24 cellular contexts compared by ENCODE assay signal in the genomic region with DNA sequence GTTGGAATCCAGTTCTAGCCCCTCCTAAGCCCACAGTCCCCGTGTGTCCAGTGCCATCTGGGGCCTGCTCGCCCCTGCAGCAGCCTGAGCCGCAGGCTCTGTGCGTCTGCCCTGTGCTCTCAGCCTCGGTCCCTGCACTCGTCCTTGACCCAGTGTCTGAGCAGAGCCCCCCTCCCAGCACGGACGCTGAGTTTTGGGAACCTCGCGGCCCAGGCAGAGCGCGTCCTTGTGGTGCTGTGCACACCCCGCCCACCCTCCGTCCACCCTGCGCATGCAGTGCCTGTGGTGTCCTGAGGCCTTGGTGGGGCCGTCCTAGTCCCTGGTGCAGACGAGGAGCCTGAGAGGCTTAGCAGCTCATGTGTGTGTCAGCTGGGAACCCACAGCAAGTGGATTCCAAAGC. TPM values are rescaled to one million over a fixed set of nuclear protein-coding genes. Genes with fewer than 3 reads are reported as not detected.
DNase-seq lines count a peak whose midpoint lies in the region; ATAC-seq and TF ChIP-seq lines count a peak whose summit lies in the region.
"Had no signal": no experiment of that assay in that cellular context is flagged by ENCODE, and none has a peak within 500 bp of the region (broad histone marks: within the 10 kb centered on the region; RNA-seq: fewer than 3 reads in every experiment).

No MANE protein-coding gene starts in this region.

- H3K4ac ChIP-seq in neuronal stem cell (ENCODE audit: low read length), result no peak overlapping the region

- H2BK12ac ChIP-seq in neuronal stem cell (ENCODE audit: low read length), result peak overlapping the region; percentile 97

- ATAC-seq in HG02642 (IDR thresholded peaks at IDR 0.05; ENCODE audit: poor library complexity, unreplicated experiment), result no peak
- ATAC-seq: PC-3 had no signal

- no peak overlapping the region for H3K18ac ChIP-seq in neuronal stem cell (ENCODE audit: low read length)

- H3K9me3 ChIP-seq in HUES6 (ENCODE audit: control insufficient read depth, insufficient read depth, low read depth, low read length) (peaks cover 7% of the 10 kb centered on the region; the same call in 1 of the 2 replicates), adrenal gland (replicated peaks in 1 of 3) (no peaks in the 10 kb centered on the region), neuronal stem cell (replicated peaks in 1 of 2; ENCODE audit: control insufficient read depth in 2 of 2, insufficient read depth in 1 of 2, low read depth in 1 of 2, low read length in 2 of 2) (peaks cover 5 to 14% of the 10 kb centered on the region in 2 donors), skeletal muscle tissue (ENCODE audit: control insufficient read depth in 3 of 3, low read length in 3 of 3) (no peaks in the 10 kb centered on the region)
- H3K9me3 ChIP-seq: BE2C, SK-N-SH had no signal

- H3K4me1 ChIP-seq in HUES6 (ENCODE audit: control insufficient read depth, insufficient read depth, low read length), result no peaks in the 10 kb centered on the region
- H3K4me1 ChIP-seq in adrenal gland (replicated peaks in 1 of 2), result peaks cover 0 to 14% of the 10 kb centered on the region in 2 donors
- no peaks in the 10 kb centered on the region for H3K4me1 ChIP-seq in neuronal stem cell (ENCODE audit: control insufficient read depth in 2 of 2, insufficient read depth in 1 of 2, low read depth in 1 of 2, low read length in 2 of 2)
- H3K4me1 ChIP-seq in skeletal muscle tissue (ENCODE audit: control insufficient read depth in 3 of 3, insufficient read depth in 3 of 3, low read length in 3 of 3), result peaks cover 10 to 39% (median 17%) of the 10 kb centered on the region in 3 donors
- H3K4me1 ChIP-seq: BE2C had no signal

- peak overlapping the region; percentile 17 for H3K14ac ChIP-seq in neuronal stem cell (ENCODE audit: low read length)

- intact Hi-C loops in adrenal gland (cut with DNase I) (no loop called here), lower leg skin (cut with DNase I; ENCODE audit: low total_unique reads) (no loop called here)

- no peaks in the 10 kb centered on the region for H3K79me1 ChIP-seq in neuronal stem cell (ENCODE audit: low read depth, low read length)

- no peak overlapping the region for H3K9ac ChIP-seq in HUES6 (ENCODE audit: low read length)
- no peak overlapping the region for H3K9ac ChIP-seq in neuronal stem cell (ENCODE audit: low read depth, low read length, poor library complexity)
- no peak overlapping the region for H3K9ac ChIP-seq in skeletal muscle tissue (ENCODE audit: low read depth in 1 of 3, low read length in 3 of 3)
- H3K9ac ChIP-seq: SK-N-SH had no signal

- H4K8ac ChIP-seq in neuronal stem cell (ENCODE audit: low read depth, low read length), result no peak overlapping the region

- no peak overlapping the region for H2AFZ ChIP-seq in neuronal stem cell (ENCODE audit: low read length)

- H3K4me3 ChIP-seq in HUES6 (ENCODE audit: low read depth, low read length) (no peak overlapping the region), adrenal gland (no peak overlapping the region), neuronal stem cell (ENCODE audit: low read length in 2 of 2) (peak overlapping the region in 1 of 2 donors; percentile 59), skeletal muscle tissue (ENCODE audit: low read length in 3 of 3) (no peak overlapping the region), lower leg skin (ENCODE audit: low read depth, poor library complexity, severe bottlenecking) (no peak overlapping the region)

- 43 to 74% (median 47%) methylated on average over 1 to 17 of the region's 17 CpGs for WGBS in adrenal gland, 4 donors
- WGBS in neuronal stem cell (ENCODE audit: extremely low coverage in 2 of 2, insufficient read length in 2 of 2, insufficient replicate concordance in 1 of 2), 2 donors, result no CpG with 5 or more reads among the region's 17 CpGs
- WGBS in lower leg skin, 2 donors, result 92 to 94% methylated on average over 16 to 17 of the region's 17 CpGs

- peak in 1 of 2 donors; percentile 20 for TF ChIP-seq POLR2A in adrenal gland (IDR thresholded peaks at IDR 0.05)
- no peak for TF ChIP-seq POLR2A in lower leg skin (IDR thresholded peaks at IDR 0.05)

- no peak overlapping the region for H4K91ac ChIP-seq in neuronal stem cell (ENCODE audit: low read depth, low read length, poor library complexity)

- peak overlapping the region; percentile 13 for H2BK5ac ChIP-seq in neuronal stem cell (ENCODE audit: low read length)

- DNase-seq in adrenal gland (peak; percentile 52 to 87 (median 81)), neuronal stem cell (ENCODE audit: low spot score) (no peak), NCI-H2171 (lab: John Stamatoyannopoulos, UW) (no peak), NCI-H146 treated with DMSO at 0.1 percent for 48 hours (lab: John Stamatoyannopoulos, UW; ENCODE audit: unreplicated experiment) (no peak), lower leg skin (ENCODE audit: low spot score in 2 of 2) (no peak)
- DNase-seq: BE2C, DMS53, GDM1, KBM-7, MM.1S, NCI-H1092 treated with DMSO at 0.1 percent for 48 hours, NCI-H1436 treated with DMSO at 0.1 percent for 48 hours, NCI-H2029 treated with DMSO at 0.1 percent for 48 hours, NCI-H345, NCI-H524 treated with DMSO at 0.1 percent for 48 hours, PC-3, SIG-M5, SK-N-SH had no signal

- H3K23ac ChIP-seq in neuronal stem cell (ENCODE audit: low read depth, low read length, poor library complexity), result peak overlapping the region; percentile 80

- no peak overlapping the region for H2BK15ac ChIP-seq in neuronal stem cell (ENCODE audit: low read length)

- 0 out of 2 replicates have a peak overlapping the region, but pooled peaks have one; percentile 3 for H3K27ac ChIP-seq in HUES6 (ENCODE audit: low read depth, low read length)
- H3K27ac ChIP-seq in adrenal gland, result peak overlapping the region in 1 of 5 donors; percentile 30
- H3K27ac ChIP-seq in neuronal stem cell (replicated peaks; ENCODE audit: low read length), result no peak overlapping the region
- peak overlapping the region; percentile 96 for H3K27ac ChIP-seq in skeletal muscle tissue (ENCODE audit: low read depth, low read length)
- H3K27ac ChIP-seq: RWPE1 had no signal

- no peak overlapping the region for H2AK5ac ChIP-seq in neuronal stem cell (ENCODE audit: low read depth, low read length)

- no peak overlapping the region for H2BK120ac ChIP-seq in neuronal stem cell (ENCODE audit: low read depth, low read length)

- peaks cover 48% of the 10 kb centered on the region for H3K36me3 ChIP-seq in HUES6 (ENCODE audit: control insufficient read depth, insufficient read depth, low read length)
- peaks cover 0 to 31% of the 10 kb centered on the region in 2 donors for H3K36me3 ChIP-seq in adrenal gland (replicated peaks in 1 of 2)
- H3K36me3 ChIP-seq in neuronal stem cell (replicated peaks in 1 of 2; ENCODE audit: control insufficient read depth in 2 of 2, insufficient read depth in 2 of 2, low read length in 2 of 2), result peaks cover 27 to 57% of the 10 kb centered on the region in 2 donors
- H3K36me3 ChIP-seq in skeletal muscle tissue (ENCODE audit: control insufficient read depth in 3 of 3, insufficient read depth in 3 of 3, low read length in 3 of 3), result peaks cover 37 to 42% (median 41%) of the 10 kb centered on the region in 3 donors

- H3K27me3 ChIP-seq in HUES6 (ENCODE audit: control insufficient read depth, insufficient read depth, low read length), result no peaks in the 10 kb centered on the region
- H3K27me3 ChIP-seq in adrenal gland, result no peaks in the 10 kb centered on the region
- H3K27me3 ChIP-seq in neuronal stem cell (ENCODE audit: control insufficient read depth in 3 of 3, insufficient read depth in 3 of 3, low read depth in 1 of 3, low read length in 3 of 3), result no peaks in the 10 kb centered on the region
- no peaks in the 10 kb centered on the region for H3K27me3 ChIP-seq in skeletal muscle tissue (ENCODE audit: control insufficient read depth in 3 of 3, insufficient read depth in 3 of 3, low read length in 3 of 3)
- H3K27me3 ChIP-seq: BE2C had no signal

- TF ChIP-seq CTCF in adrenal gland (IDR thresholded peaks at IDR 0.05) (peak in 5 of 6 experiments; percentile 16 to 57 (median 39)), lower leg skin (IDR thresholded peaks at IDR 0.05) (no peak)

- H3K4me2 ChIP-seq in neuronal stem cell (ENCODE audit: insufficient read depth, low read length, poor library complexity, severe bottlenecking), result no peak overlapping the region
- H3K4me2 ChIP-seq: SK-N-SH had no signal

RNA-seq across cellular contexts. Expression of a gene that starts 31.6 kb away (rescaled TPM):
- total RNA-seq in adrenal gland (10 to 100 TPM; 27.8 to 96.7 (median 37.9) TPM), skeletal muscle tissue (26.6 TPM), lower leg skin (100 to 1,000 TPM in 1 of 4 donors, 10 to 100 TPM in 3; 69.7 to 135 (median 86.0) TPM)
- 10 to 100 TPM; 13.8 to 38.3 (median 18.8) TPM for polyA plus RNA-seq in adrenal gland
- 23.2 TPM for polyA plus RNA-seq in neuronal stem cell (2013, experiment 1 of 2)
- 23.6 TPM for polyA plus RNA-seq in neuronal stem cell (2013, experiment 2 of 2)

RNA-seq across cellular contexts. Expression of a gene that starts 32.9 kb away (rescaled TPM):
- 100 to 1,000 TPM in 6 of 8 donors, 10 to 100 TPM in 2; 87.2 to 220 (median 144) TPM for total RNA-seq in adrenal gland
- polyA plus RNA-seq in adrenal gland, result 100 to 1,000 TPM in 1 of 3 donors, 10 to 100 TPM in 2; 50.6 to 125 (median 95.6) TPM
- polyA plus RNA-seq in neuronal stem cell (2013, experiment 1 of 2), result 69.1 TPM
- 69.0 TPM for polyA plus RNA-seq in neuronal stem cell (2013, experiment 2 of 2)
- total RNA-seq in skeletal muscle tissue, result 41.8 TPM
- total RNA-seq in lower leg skin, result 100 to 1,000 TPM; 143 to 198 (median 167) TPM

RNA-seq across cellular contexts. Expression of a gene that starts 49.8 kb away (rescaled TPM):
- total RNA-seq in adrenal gland (under 1 TPM in 1 of 8 donors, not detected in 7; 0.08 TPM), skeletal muscle tissue (0.52 TPM), lower leg skin (not detected)
- under 1 TPM in 2 of 3 donors, not detected in 1; 0.13 to 0.80 TPM for polyA plus RNA-seq in adrenal gland
- 1.4 TPM for polyA plus RNA-seq in neuronal stem cell (2013, experiment 1 of 2)
- 1.4 TPM for polyA plus RNA-seq in neuronal stem cell (2013, experiment 2 of 2)
- total RNA-seq: A673, H4, PC-3 had no signal

Comparison
In these comparisons a context has a peak if more than half of its experiments do, and no peak if none do; other contexts are left out.
1. DNase-seq: peak in adrenal gland (7 of 7); none in neuronal stem cell (single experiment), NCI-H2171 (single experiment), NCI-H146 treated with DMSO at 0.1 percent for 48 hours (single experiment) and lower leg skin (0 of 2).
2. CTCF ChIP-seq: peak in adrenal gland (5 of 6); none in lower leg skin (0 of 3).